20 cellular contexts compared by ENCODE assay signal in genomic region chr16:77618011-77618410, GRCh38.
"Had no signal": no experiment of that assay in that cellular context is flagged by ENCODE, and none has a peak within 500 bp of the region (broad histone marks: within the 10 kb centered on the region; RNA-seq: fewer than 3 reads in every experiment).

No MANE protein-coding gene starts in this region.

- ATAC-seq: activated CD4-positive, CD25-positive, alpha-beta regulatory T cell treated with anti-CD3 and anti-CD28 coated beads, Interleukin-2, amount 50 U/mL, for 24 hours; activated CD8-positive, alpha-beta memory T cell treated with anti-CD3 and anti-CD28 coated beads, Interleukin-2, amount 10 ng/mL, durations not matched to agents 7 days and 5 days; effector memory CD8-positive, alpha-beta T cell; upper lobe of right lung had no signal

- H3K27ac Mint-ChIP-seq: activated CD8-positive, alpha-beta memory T cell treated with anti-CD3 and anti-CD28 coated beads, Interleukin-2, amount 10 ng/mL, durations not matched to agents 7 days and 5 days; activated naive CD8-positive, alpha-beta T cell; activated T-cell treated with anti-CD3 and anti-CD28 coated beads, Interleukin-2, amount 50 U/mL, for 24 hours; effector memory CD8-positive, alpha-beta T cell; stimulated activated naive CD8-positive, alpha-beta T cell treated with anti-CD3 and anti-CD28 coated beads, Interleukin-15, Interleukin-2, amounts not matched to agents 100 ng/mL and 50 ng/mL, for 24 hours; T-helper 2 cell treated with Interferon-gamma antibody and Interleukin-4, amounts not matched to agents 5 μg/mL and 100 μg/mL, for 36 hours had no signal

- DNase-seq: activated CD4-positive, alpha-beta T cell treated with anti-CD3 and anti-CD28 coated beads, Interleukin-2, amount 50 U/mL, for 4 hours; activated CD8-positive, alpha-beta memory T cell treated with anti-CD3 and anti-CD28 coated beads, Interleukin-2, amount 10 ng/mL, durations not matched to agents 7 days and 5 days; activated gamma-delta T cell; activated T-cell treated with anti-CD3 and anti-CD28 coated beads, Interleukin-2, amount 50 U/mL, for 24 hours; cortex of kidney; effector memory CD8-positive, alpha-beta T cell; erythroblast; glutamatergic neuron; left ventricle myocardium inferior; retina; stimulated activated CD4-positive, alpha-beta T cell treated with anti-CD3 and anti-CD28 coated beads, Interleukin-15, amount 100 ng/mL, for 24 hours; stimulated activated CD4-positive, alpha-beta T cell treated with anti-CD3 and anti-CD28 coated beads, Interleukin-4, amount 100 ng/mL, for 24 hours; SW 1271; upper lobe of right lung had no signal

- H3K9me3 Mint-ChIP-seq: activated T-cell treated with anti-CD3 and anti-CD28 coated beads, Interleukin-2, amount 50 U/mL, for 24 hours; effector memory CD8-positive, alpha-beta T cell; neural crest cell; stimulated activated naive CD8-positive, alpha-beta T cell treated with anti-CD3 and anti-CD28 coated beads, Interleukin-15, Interleukin-2, amounts not matched to agents 100 ng/mL and 50 ng/mL, for 24 hours; T-helper 2 cell treated with Interferon-gamma antibody and Interleukin-4, amounts not matched to agents 5 μg/mL and 100 μg/mL, for 36 hours had no signal

- H3K4me3 Mint-ChIP-seq: activated CD8-positive, alpha-beta memory T cell treated with anti-CD3 and anti-CD28 coated beads, Interleukin-2, amount 10 ng/mL, durations not matched to agents 7 days and 5 days; activated naive CD8-positive, alpha-beta T cell; activated T-cell treated with anti-CD3 and anti-CD28 coated beads, Interleukin-2, amount 50 U/mL, for 24 hours; effector memory CD8-positive, alpha-beta T cell; neural crest cell; stimulated activated naive CD8-positive, alpha-beta T cell treated with anti-CD3 and anti-CD28 coated beads, Interleukin-15, Interleukin-2, amounts not matched to agents 100 ng/mL and 50 ng/mL, for 24 hours; T-helper 2 cell treated with Interferon-gamma antibody and Interleukin-4, amounts not matched to agents 5 μg/mL and 100 μg/mL, for 36 hours had no signal

- H3K36me3 Mint-ChIP-seq: activated CD8-positive, alpha-beta memory T cell treated with anti-CD3 and anti-CD28 coated beads, Interleukin-2, amount 10 ng/mL, durations not matched to agents 7 days and 5 days; activated naive CD8-positive, alpha-beta T cell had no signal

- FAIRE-seq: islet of Langerhans had no signal

- H3K4me1 Mint-ChIP-seq: activated CD8-positive, alpha-beta memory T cell treated with anti-CD3 and anti-CD28 coated beads, Interleukin-2, amount 10 ng/mL, durations not matched to agents 7 days and 5 days; neural crest cell had no signal

- H3K4me3 ChIP-seq: left ventricle myocardium inferior, upper lobe of right lung had no signal
